In genomic region chr18:54223568-54224241, GRCh38 we compare ENCODE assay signal across 7 cellular contexts.
A peak's percentile ranks its signal among the peaks of the same experiment; 100 is the strongest.
DNase-seq lines count a peak whose midpoint lies in the region; ATAC-seq and TF ChIP-seq lines count a peak whose summit lies in the region.

No MANE protein-coding gene starts in this region.

- peak; percentile 20 for ATAC-seq in GM18517 (IDR thresholded peaks at IDR 0.05; ENCODE audit: unreplicated experiment)
- peak; percentile 19 for ATAC-seq in HG02943 (IDR thresholded peaks at IDR 0.05; ENCODE audit: low read depth, unreplicated experiment)

- peak; percentile 30; the same call in 1 of the 2 replicates for TF ChIP-seq CTCF in VCaP (conservative IDR thresholded peaks at IDR 0.05)

- H3K27ac ChIP-seq in VCaP = peak overlapping the region; percentile 86
- peak overlapping the region; percentile 21 for H3K27ac ChIP-seq in caudate nucleus (ENCODE audit: low read depth, low read length)

- DNase-seq in NCI-H2029 treated with DMSO at 0.1 percent for 48 hours (lab: John Stamatoyannopoulos, UW) = peak; percentile 44
- peak in 22 of 61 donors; percentile 5 to 55 (median 28) for DNase-seq in caudate nucleus (lab: John Stamatoyannopoulos, UW)
- DNase-seq in islet precursor cell = peak; percentile 57
- peak; percentile 40 to 43 for DNase-seq in stimulated activated CD4-positive, alpha-beta T cell treated with anti-CD3 and anti-CD28 coated beads, Interleukin-15, amount 100 ng/mL, for 48 hours (ENCODE audit: low read depth in 2 of 2)
